31 cellular contexts compared by ENCODE assay signal in genomic region chr7:128364166-128364565, GRCh38. TPM values are rescaled to one million over a fixed set of nuclear protein-coding genes. Genes with fewer than 3 reads are reported as not detected.
"Had no signal": no experiment of that assay in that cellular context is flagged by ENCODE, and none has a peak within 500 bp of the region (broad histone marks: within the 10 kb centered on the region; RNA-seq: fewer than 3 reads in every experiment).

No MANE protein-coding gene starts in this region.

- H3K27ac ChIP-seq: adrenal gland, body of pancreas, epithelial cell of prostate, esophagus squamous epithelium, gastroesophageal sphincter, heart right ventricle had no signal

- DNase-seq: activated CD4-positive, alpha-beta memory T cell treated with anti-CD3 and anti-CD28 coated beads for 36 hours; activated CD4-positive, alpha-beta T cell treated with anti-CD3 and anti-CD28 coated beads for 36 hours; activated CD4-positive, alpha-beta T cell treated with anti-CD3 and anti-CD28 coated beads, Interleukin-2, amount 10 ng/mL, durations not matched to agents 24 days and 14 days; activated CD4-positive, CD25-positive, alpha-beta regulatory T cell; activated CD4-positive, CD25-positive, alpha-beta regulatory T cell treated with anti-CD3 and anti-CD28 coated beads, Interleukin-2, amount 50 U/mL, for 72 hours; activated CD8-positive, alpha-beta memory T cell treated with anti-CD3 and anti-CD28 coated beads, Interleukin-2, amount 10 ng/mL, durations not matched to agents 7 days and 5 days; activated CD8-positive, alpha-beta memory T cell treated with anti-CD3 and anti-CD28 coated beads, Interleukin-2, amount 50 U/mL, for 4 hours; activated CD8-positive, alpha-beta T cell treated with anti-CD3 and anti-CD28 coated beads, Interleukin-2, amount 10 ng/mL, durations not matched to agents 7 days and 5 days; activated effector memory CD4-positive, alpha-beta T cell treated with anti-CD3 and anti-CD28 coated beads, Interleukin-2, amount 50 U/mL, for 16 hours; activated naive CD4-positive, alpha-beta T cell treated with anti-CD3 and anti-CD28 coated beads for 36 hours; activated naive CD8-positive, alpha-beta T cell treated with anti-CD3 and anti-CD28 coated beads for 36 hours; activated naive CD8-positive, alpha-beta T cell treated with anti-CD3 and anti-CD28 coated beads, Interleukin-2, amount 50 U/mL, for 24 hours; activated T-cell treated with anti-CD3 and anti-CD28 coated beads, Interleukin-2, amount 50 U/mL, for 1 hour; activated T-cell treated with anti-CD3 and anti-CD28 coated beads, Interleukin-2, amount 50 U/mL, for 48 hours; adrenal gland; amygdala; aorta; body of pancreas; caudate nucleus; cortex of kidney; dermis blood vessel endothelial cell; effector CD4-positive, alpha-beta T cell; effector memory CD8-positive, alpha-beta T cell; esophagus squamous epithelium; heart right ventricle; T-helper 2 cell had no signal

- FAIRE-seq: colon, endothelial cell of umbilical vein had no signal

- ATAC-seq: activated CD4-positive, alpha-beta T cell treated with anti-CD3 and anti-CD28 coated beads for 36 hours; activated CD8-positive, alpha-beta memory T cell treated with anti-CD3 and anti-CD28 coated beads, Interleukin-2, amount 10 ng/mL, durations not matched to agents 7 days and 5 days; activated CD8-positive, alpha-beta T cell treated with anti-CD3 and anti-CD28 coated beads, Interleukin-2, amount 10 ng/mL, durations not matched to agents 7 days and 5 days; activated naive CD8-positive, alpha-beta T cell treated with anti-CD3 and anti-CD28 coated beads, Interleukin-2, amount 50 U/mL, for 24 hours; body of pancreas; effector memory CD8-positive, alpha-beta T cell; gastroesophageal sphincter; heart right ventricle had no signal

- H3K9me3 ChIP-seq: adrenal gland, body of pancreas, esophagus squamous epithelium, gastroesophageal sphincter, heart right ventricle had no signal

- H3K4me3 ChIP-seq: adrenal gland, body of pancreas, esophagus squamous epithelium, gastroesophageal sphincter, heart right ventricle had no signal

- H3K27me3 ChIP-seq: body of pancreas had no signal

- H3K36me3 ChIP-seq: adrenal gland, esophagus squamous epithelium, gastroesophageal sphincter, heart right ventricle had no signal

RNA-seq across cellular contexts. Expression of gene PRRT4, which starts 2.7 kb away (rescaled TPM):
- total RNA-seq: dermis blood vessel endothelial cell, endothelial cell of umbilical vein, fibroblast of villous mesenchyme had no signal
